ENCODE assay signal across 1 cellular context in the genomic region with DNA sequence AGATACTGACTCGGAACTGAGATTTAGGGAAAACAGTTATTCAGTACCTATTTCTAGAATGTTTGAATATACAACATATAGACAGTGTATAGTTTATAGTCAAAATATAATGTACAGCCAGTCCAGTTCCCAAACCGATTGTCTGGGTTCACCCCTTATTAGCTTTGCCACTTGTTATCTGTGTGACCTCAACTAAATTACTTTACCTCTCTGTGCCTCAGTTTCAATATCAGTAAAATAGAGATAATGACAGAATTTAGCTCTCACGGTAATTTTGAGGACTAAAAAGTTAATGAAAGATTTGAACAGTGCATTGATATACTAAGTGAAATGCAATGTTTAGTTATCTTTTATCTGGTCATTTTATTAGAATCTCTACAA.
TF ChIP-seq lines count a peak whose summit lies in the region.

No MANE protein-coding gene starts in this region.

TF ChIP-seq in WTC11, 78 proteins besides CTCF, POLR2A, EP300 and RAD21 (continued from another document):
- TF ChIP-seq ARID4B (CRISPR knock-in tag; IDR thresholded peaks at IDR 0.05; ENCODE audit: borderline replicate concordance): no peak
- TF ChIP-seq NFYB (CRISPR knock-in tag; conservative IDR thresholded peaks at IDR 0.05; ENCODE audit: low read depth): no peak
- TF ChIP-seq RELA (CRISPR knock-in tag; IDR thresholded peaks at IDR 0.05; ENCODE audit: borderline replicate concordance): no peak
- TF ChIP-seq SMAD4 (CRISPR knock-in tag; IDR thresholded peaks at IDR 0.05): no peak
- TF ChIP-seq HMGA2 (CRISPR knock-in tag; IDR thresholded peaks at IDR 0.05): no peak
- no peak for TF ChIP-seq GTF2I (CRISPR knock-in tag; conservative IDR thresholded peaks at IDR 0.05)
- TF ChIP-seq PRRX2 (CRISPR knock-in tag; IDR thresholded peaks at IDR 0.05): no peak
- TF ChIP-seq ELF4 (CRISPR knock-in tag; IDR thresholded peaks at IDR 0.05; ENCODE audit: low read depth): no peak
- TF ChIP-seq FOXJ3 (CRISPR knock-in tag; IDR thresholded peaks at IDR 0.05; ENCODE audit: borderline replicate concordance): no peak
- TF ChIP-seq, protein P1, sequence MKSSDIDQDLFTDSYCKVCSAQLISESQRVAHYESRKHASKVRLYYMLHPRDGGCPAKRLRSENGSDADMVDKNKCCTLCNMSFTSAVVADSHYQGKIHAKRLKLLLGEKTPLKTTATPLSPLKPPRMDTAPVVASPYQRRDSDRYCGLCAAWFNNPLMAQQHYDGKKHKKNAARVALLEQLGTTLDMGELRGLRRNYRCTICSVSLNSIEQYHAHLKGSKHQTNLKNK (CRISPR knock-in tag; IDR thresholded peaks at IDR 0.05): no peak
